In genomic region chr2:45649855-45650806, GRCh38 we compare ENCODE assay signal across 8 cellular contexts. TPM values are rescaled to one million over a fixed set of nuclear protein-coding genes. Genes with fewer than 3 reads are reported as not detected.
A peak's percentile ranks its signal among the peaks of the same experiment; 100 is the strongest.
DNase-seq lines count a peak whose midpoint lies in the region; ATAC-seq and TF ChIP-seq lines count a peak whose summit lies in the region.

No MANE protein-coding gene starts in this region.

- no peaks in the 10 kb centered on the region for H3K36me3 Mint-ChIP-seq in progenitor cell of endocrine pancreas (ENCODE audit: insufficient read depth)

- peaks cover 73% of the 10 kb centered on the region for H3K27me3 Mint-ChIP-seq in progenitor cell of endocrine pancreas

- H3K27ac Mint-ChIP-seq in progenitor cell of endocrine pancreas, result peak overlapping the region; percentile 90

- peak overlapping the region; percentile 88 for H3K4me3 Mint-ChIP-seq in progenitor cell of endocrine pancreas (ENCODE audit: low read depth)

- WGBS in adipose tissue, 3 donors, result 0% methylated on average over 59 to 65 of the region's 65 CpGs

- peak; percentile 16 for ATAC-seq in GM19324 (IDR thresholded peaks at IDR 0.05; ENCODE audit: low FRiP score, unreplicated experiment)
- ATAC-seq in HG03469 (IDR thresholded peaks at IDR 0.05; ENCODE audit: unreplicated experiment), result peak; percentile 3
- ATAC-seq in SK-N-SH treated with all-trans-retinoic acid at 6 μM for 48 hours, result peak; percentile 48

- no peaks in the 10 kb centered on the region for H3K9me3 Mint-ChIP-seq in progenitor cell of endocrine pancreas (ENCODE audit: low read depth)

- H3K36me3 ChIP-seq in left ventricle myocardium inferior, result peaks cover 3% of the 10 kb centered on the region

- H3K4me1 Mint-ChIP-seq in progenitor cell of endocrine pancreas (ENCODE audit: low read depth), result peaks cover 14% of the 10 kb centered on the region

- H3K27ac ChIP-seq in adipose tissue (ENCODE audit: low read depth, low read length), result peak overlapping the region; percentile 94
- H3K27ac ChIP-seq in left ventricle myocardium inferior (replicated peaks), result peak overlapping the region; percentile 99

- no peaks in the 10 kb centered on the region for H3K27me3 ChIP-seq in left ventricle myocardium inferior (ENCODE audit: low read depth)

- peak overlapping the region; percentile 87 for H3K4me3 ChIP-seq in left ventricle myocardium inferior

- intact Hi-C loops in left ventricle myocardium inferior (cut with micrococcal nuclease), result loop anchor here (5.0 kb wide), 1 partner anchor 122 kb away; no protein-coding TSS in a partner anchor

- TF ChIP-seq CTCF in left ventricle myocardium inferior (IDR thresholded peaks at IDR 0.05; ENCODE audit: borderline replicate concordance) (no peak), progenitor cell of endocrine pancreas (IDR thresholded peaks at IDR 0.05; ENCODE audit: unreplicated experiment) (no peak)

- DNase-seq in C1 segment of cervical spinal cord (lab: John Stamatoyannopoulos, UW) (peak in 12 of 14 donors; percentile 55 to 85 (median 74)), left ventricle myocardium inferior (peak; percentile 86), progenitor cell of endocrine pancreas (ENCODE audit: low spot score, unreplicated experiment) (peak; percentile 44), KG1 (lab: John Stamatoyannopoulos, UW) (no peak)

- no peaks in the 10 kb centered on the region for H3K9me3 ChIP-seq in left ventricle myocardium inferior (replicated peaks)

- H3K4me1 ChIP-seq in left ventricle myocardium inferior, result peaks cover 70% of the 10 kb centered on the region

TF ChIP-seq in SK-N-SH treated with all-trans-retinoic acid at 6 μM for 48 hours, 23 proteins besides CTCF, POLR2A, EP300 and RAD21:
- TF ChIP-seq TSHZ2 (CRISPR knock-in tag; IDR thresholded peaks at IDR 0.05) (0 out of 2 replicates have a peak, but pooled peaks have one; percentile 4), ESRRG (CRISPR knock-in tag; IDR thresholded peaks at IDR 0.05) (no peak), GLIS3 (CRISPR knock-in tag; IDR thresholded peaks at IDR 0.05) (0 out of 2 replicates have a peak, but pooled peaks have one; percentile 35), ZFP30 (CRISPR knock-in tag; IDR thresholded peaks at IDR 0.05) (no peak), ZC3H10 (CRISPR knock-in tag; IDR thresholded peaks at IDR 0.05) (no peak)
TF ChIP-seq in SK-N-SH treated with all-trans-retinoic acid at 6 μM for 48 hours: peak in this region for 2.

RNA-seq across cellular contexts. Expression of gene PRKCE, which starts 1.3 kb away (rescaled TPM):
- polyA plus RNA-seq in adipose tissue, result 1 to 10 TPM; 2.8 to 4.6 (median 3.5) TPM
- 14.7 TPM for total RNA-seq in left ventricle myocardium inferior
- total RNA-seq in progenitor cell of endocrine pancreas, result 3.9 and 4.2 TPM in 2 replicates

RNA-seq across cellular contexts. Expression of gene SRBD1, which starts 39.1 kb away (rescaled TPM):
- 1 to 10 TPM; 4.7 to 5.2 (median 4.9) TPM for polyA plus RNA-seq in adipose tissue
- total RNA-seq in left ventricle myocardium inferior (11.8 TPM), progenitor cell of endocrine pancreas (13.8 and 17.0 TPM in 2 replicates)
